25 cellular contexts compared by ENCODE assay signal in genomic region chr17:27765353-27765752, GRCh38. TPM values are rescaled to one million over a fixed set of nuclear protein-coding genes. Genes with fewer than 3 reads are reported as not detected.
"Had no signal": no experiment of that assay in that cellular context is flagged by ENCODE, and none has a peak within 500 bp of the region (broad histone marks: within the 10 kb centered on the region; RNA-seq: fewer than 3 reads in every experiment).

No MANE protein-coding gene starts in this region.

- H3K9me3 ChIP-seq: stomach, suprapubic skin, testis, thoracic aorta, thyroid gland, tibial artery, tibial nerve, transverse colon, upper lobe of left lung, upper lobe of right lung, uterus, vagina had no signal

- DNase-seq: stimulated activated CD4-positive, alpha-beta T cell treated with anti-CD3 and anti-CD28 coated beads, Interleukin-2, amount 100 ng/mL, for 48 hours; stimulated activated CD4-positive, alpha-beta T cell treated with anti-CD3 and anti-CD28 coated beads, Interleukin-4, amount 100 ng/mL, for 1 hour; stimulated activated CD4-positive, alpha-beta T cell treated with anti-CD3 and anti-CD28 coated beads, Interleukin-4, amount 100 ng/mL, for 24 hours; stimulated activated CD4-positive, alpha-beta T cell treated with anti-CD3 and anti-CD28 coated beads, Interleukin-4, amount 100 ng/mL, for 4 hours; stimulated activated CD8-positive, alpha-beta memory T cell treated with anti-CD3 and anti-CD28 coated beads, Interleukin-4, amount 100 ng/mL, for 48 hours; stimulated activated naive B cell treated with anti-CD40 and anti-IgM and Interleukin-4, amounts not matched to agents 10 μg/mL and 1 μg/mL and 100 μg/mL, for 72 hours; stimulated activated naive CD4-positive, alpha-beta T cell; stimulated activated naive CD4-positive, alpha-beta T cell treated with Interleukin-2 at 50 U/mL for 16 hours; stimulated activated naive CD8-positive, alpha-beta T cell treated with anti-CD3 and anti-CD28 coated beads, Interleukin-15, amount 100 ng/mL, for 72 hours; stimulated activated naive CD8-positive, alpha-beta T cell treated with anti-CD3 and anti-CD28 coated beads, Interleukin-15, Interleukin-2, amounts not matched to agents 100 U/mL and 50 U/mL, for 24 hours; stomach; testis; thyroid gland; tibial artery; transverse colon; trophoblast cell; upper lobe of right lung; uterus had no signal

- H3K36me3 ChIP-seq: stomach, suprapubic skin, thoracic aorta, thyroid gland, transverse colon, upper lobe of left lung, upper lobe of right lung, uterus, vagina had no signal

- H3K27ac ChIP-seq: stomach, suprapubic skin, testis, thoracic aorta, thyroid gland, tibial artery, tibial nerve, transverse colon, upper lobe of left lung, upper lobe of right lung, uterus, vagina had no signal

- H3K4me1 ChIP-seq: stomach, suprapubic skin, testis, thyroid gland, tibial artery, transverse colon, upper lobe of left lung, upper lobe of right lung, uterus, vagina had no signal

- H3K4me3 ChIP-seq: stomach, suprapubic skin, testis, thoracic aorta, thyroid gland, tibial artery, tibial nerve, transverse colon, upper lobe of left lung, upper lobe of right lung, uterus, vagina had no signal

- H3K27me3 ChIP-seq: stomach, suprapubic skin, testis, thyroid gland, tibial artery, tibial nerve, transverse colon, upper lobe of left lung, upper lobe of right lung, uterus, vagina had no signal

- ATAC-seq: stimulated activated effector memory CD8-positive, alpha-beta T cell treated with anti-CD3 and anti-CD28 coated beads, Interleukin-12 subunit alpha, Interleukin-12 subunit beta, amount 100 ng/mL, for 72 hours; stimulated activated memory B cell treated with anti-CD40 and anti-IgM and Interleukin-4, amounts not matched to agents 10 μg/mL and 1 μg/mL and 100 μg/mL, for 72 hours; stimulated activated naive B cell treated with anti-CD40 and anti-IgM and Interleukin-4, amounts not matched to agents 10 μg/mL and 1 μg/mL and 100 μg/mL, for 72 hours; stimulated activated naive CD8-positive, alpha-beta T cell treated with anti-CD3 and anti-CD28 coated beads, Interleukin-15, amount 100 ng/mL, for 72 hours; stimulated activated naive CD8-positive, alpha-beta T cell treated with anti-CD3 and anti-CD28 coated beads, Interleukin-15, Interleukin-2, amounts not matched to agents 100 U/mL and 50 U/mL, for 24 hours; upper lobe of right lung had no signal

RNA-seq across cellular contexts. Expression of gene NOS2, which starts 35.0 kb away (rescaled TPM):
- total RNA-seq: thoracic aorta, vagina had no signal
